Comparison of ENCODE assay signal across 1 cellular context in genomic region chr13:31042501-31043165, GRCh38.
TF ChIP-seq lines count a peak whose summit lies in the region.

No MANE protein-coding gene starts in this region.

TF ChIP-seq in IMR-90, 13 proteins besides CTCF, POLR2A, EP300 and RAD21 (continued from another document):
- no peak for TF ChIP-seq USF2 (IDR thresholded peaks at IDR 0.05; ENCODE audit: low read depth, low read length)
- TF ChIP-seq MXI1 (IDR thresholded peaks at IDR 0.05; ENCODE audit: borderline replicate concordance, low read depth, low read length): no peak
- TF ChIP-seq RCOR1 (IDR thresholded peaks at IDR 0.05; ENCODE audit: insufficient replicate concordance, low read length): no peak
- no peak for TF ChIP-seq BHLHE40 (IDR thresholded peaks at IDR 0.05; ENCODE audit: low read depth, low read length)
